1 cellular context compared by ENCODE assay signal in the genomic region with DNA sequence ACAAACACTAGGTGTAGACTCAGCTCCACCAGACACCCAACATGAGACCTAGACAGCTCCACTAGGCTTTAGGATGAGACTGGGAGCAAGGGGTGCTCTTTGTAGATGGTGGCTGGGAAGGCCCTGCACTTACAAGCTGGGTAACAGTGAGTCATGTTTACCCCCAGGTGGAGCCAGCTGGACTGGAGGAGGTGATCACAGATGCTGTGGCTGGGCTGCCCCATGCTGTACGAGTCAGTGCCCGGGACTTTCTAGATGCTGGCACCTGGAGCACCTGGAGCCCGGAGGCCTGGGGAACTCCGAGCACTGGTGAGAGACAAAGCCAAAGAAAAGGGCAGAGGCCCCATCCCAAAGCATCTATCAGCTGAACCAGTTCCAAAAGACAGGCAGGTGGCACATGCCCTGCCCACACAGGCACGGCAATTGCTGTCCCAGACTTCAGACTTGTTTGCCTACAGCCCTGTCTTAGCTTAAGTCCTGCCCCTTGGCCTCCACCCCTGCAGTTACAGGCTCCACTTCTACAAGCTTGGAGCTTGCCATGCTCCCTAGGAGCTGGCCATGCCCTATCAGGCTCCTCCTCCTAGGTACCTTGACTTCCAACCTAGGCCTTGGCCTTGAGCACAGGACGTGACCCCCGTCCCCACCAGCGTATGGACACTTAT.
TF ChIP-seq lines count a peak whose summit lies in the region.

No MANE protein-coding gene starts in this region.

TF ChIP-seq in IMR-90, 13 proteins besides CTCF, POLR2A, EP300 and RAD21 (continued from another document):
- TF ChIP-seq MAZ (IDR thresholded peaks at IDR 0.05; ENCODE audit: borderline replicate concordance, low read depth, low read length): no peak
- TF ChIP-seq, protein P1, sequence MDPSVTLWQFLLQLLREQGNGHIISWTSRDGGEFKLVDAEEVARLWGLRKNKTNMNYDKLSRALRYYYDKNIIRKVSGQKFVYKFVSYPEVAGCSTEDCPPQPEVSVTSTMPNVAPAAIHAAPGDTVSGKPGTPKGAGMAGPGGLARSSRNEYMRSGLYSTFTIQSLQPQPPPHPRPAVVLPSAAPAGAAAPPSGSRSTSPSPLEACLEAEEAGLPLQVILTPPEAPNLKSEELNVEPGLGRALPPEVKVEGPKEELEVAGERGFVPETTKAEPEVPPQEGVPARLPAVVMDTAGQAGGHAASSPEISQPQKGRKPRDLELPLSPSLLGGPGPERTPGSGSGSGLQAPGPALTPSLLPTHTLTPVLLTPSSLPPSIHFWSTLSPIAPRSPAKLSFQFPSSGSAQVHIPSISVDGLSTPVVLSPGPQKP (IDR thresholded peaks at IDR 0.05; ENCODE audit: borderline replicate concordance, low read depth, low read length): no peak
- TF ChIP-seq, protein P2, sequence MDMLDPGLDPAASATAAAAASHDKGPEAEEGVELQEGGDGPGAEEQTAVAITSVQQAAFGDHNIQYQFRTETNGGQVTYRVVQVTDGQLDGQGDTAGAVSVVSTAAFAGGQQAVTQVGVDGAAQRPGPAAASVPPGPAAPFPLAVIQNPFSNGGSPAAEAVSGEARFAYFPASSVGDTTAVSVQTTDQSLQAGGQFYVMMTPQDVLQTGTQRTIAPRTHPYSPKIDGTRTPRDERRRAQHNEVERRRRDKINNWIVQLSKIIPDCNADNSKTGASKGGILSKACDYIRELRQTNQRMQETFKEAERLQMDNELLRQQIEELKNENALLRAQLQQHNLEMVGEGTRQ (IDR thresholded peaks at IDR 0.05; ENCODE audit: low read depth, low read length): no peak
